ENCODE assay signal across 8 cellular contexts in genomic region chr12:104695453-104696148, GRCh38.
DNase-seq lines count a peak whose midpoint lies in the region; ATAC-seq, FAIRE-seq and TF ChIP-seq lines count a peak whose summit lies in the region.

No MANE protein-coding gene starts in this region.

- WGBS in HepG2 (ENCODE audit: low lambda C conversion rate): 38% methylated on average over 11 of the region's 12 CpGs

- FAIRE-seq in HepG2 (lab: Jason Lieb, UNC): no peak

- H3K27ac ChIP-seq in HepG2 (ENCODE audit: extremely low read length, insufficient read depth, low read length): no peak overlapping the region

- H3K36me3 ChIP-seq in HepG2 (replicated peaks in 1 of 2; ENCODE audit: control insufficient read depth in 1 of 2, insufficient read depth in 2 of 2, low read length in 2 of 2): no peaks in the 10 kb centered on the region

- H3K4me2 ChIP-seq in HepG2 (ENCODE audit: low read depth, low read length): no peak overlapping the region

- no peak for TF ChIP-seq RAD21 in HepG2 (CRISPR knock-in tag; IDR thresholded peaks at IDR 0.05)

- peak; percentile 55 for DNase-seq in CD14-positive monocyte (ENCODE audit: low spot score)
- peak; percentile 39 for DNase-seq in NCI-H2029 treated with DMSO at 0.1 percent for 48 hours (lab: John Stamatoyannopoulos, UW)
- DNase-seq in activated CD8-positive, alpha-beta T cell treated with anti-CD3 and anti-CD28 coated beads, Interleukin-2, amount 10 ng/mL, durations not matched to agents 7 days and 5 days: peak; percentile 78
- DNase-seq in fibroblast of pulmonary artery (ENCODE audit: low read depth): peak; percentile 97
- DNase-seq in stimulated activated CD8-positive, alpha-beta memory T cell treated with anti-CD3 and anti-CD28 coated beads, Interleukin-7, amount 100 ng/mL, for 1 hour (ENCODE audit: low read depth in 2 of 2): peak; percentile 16 to 38
- no peak for DNase-seq in HepG2 (ENCODE audit: low spot score)

- no peaks in the 10 kb centered on the region for H3K79me2 ChIP-seq in HepG2 (ENCODE audit: insufficient read depth, low read length)

- H3K4me3 ChIP-seq in fibroblast of pulmonary artery (replicated peaks; ENCODE audit: low read depth, low read length): peak overlapping the region; percentile 24
- no peak overlapping the region for H3K4me3 ChIP-seq in HepG2 (replicated peaks in 1 of 3; ENCODE audit: insufficient read depth in 1 of 3, low read depth in 2 of 3, low read length in 3 of 3)

- H3K9ac ChIP-seq in HepG2 (ENCODE audit: insufficient read depth, low read depth, low read length): no peak overlapping the region

- no TSS peak for BruUV-seq in HepG2 (replicated peaks; lab: Mats Ljungman, UMichigan)

- no peaks in the 10 kb centered on the region for H4K20me1 ChIP-seq in HepG2 (ENCODE audit: insufficient read depth, low read length)

- intact Hi-C loops in CD14-positive monocyte (cut with micrococcal nuclease) (no loop called here), HepG2 (cut with micrococcal nuclease; ENCODE audit: unreplicated experiment) (no loop called here)

- H3K4me3 Mint-ChIP-seq in CD14-positive monocyte: peak overlapping the region; percentile 43 to 55
- H3K4me3 Mint-ChIP-seq in activated CD8-positive, alpha-beta T cell treated with anti-CD3 and anti-CD28 coated beads, Interleukin-2, amount 10 ng/mL, durations not matched to agents 7 days and 5 days: peak overlapping the region; percentile 32

- TF ChIP-seq EP300 in HepG2 (IDR thresholded peaks at IDR 0.05; ENCODE audit: low read depth in 2 of 2, low read length in 2 of 2) (no peak), HepG2 (CRISPR knock-in tag; IDR thresholded peaks at IDR 0.05; ENCODE audit: borderline replicate concordance) (no peak)

- in situ Hi-C loops in HepG2 (cut with HindIII; ENCODE audit: extremely low pct_ligation_motif_present, low pct_unique_long_range_greater_than_20kb): no loop called here

- H3K27me3 Mint-ChIP-seq in CD14-positive monocyte (ENCODE audit: low read depth in 3 of 3): peaks cover 0 to 2% (median 0%) of the 10 kb centered on the region in 3 donors
- H3K27me3 Mint-ChIP-seq in activated CD8-positive, alpha-beta T cell treated with anti-CD3 and anti-CD28 coated beads, Interleukin-2, amount 10 ng/mL, durations not matched to agents 7 days and 5 days (ENCODE audit: low read depth): no peaks in the 10 kb centered on the region

- POLR2A ChIA-PET in activated CD8-positive, alpha-beta T cell treated with anti-CD3 and anti-CD28 coated beads, Interleukin-2, amount 10 ng/mL, durations not matched to agents 7 days and 5 days (lab: Charles Lee): interaction anchor here (0.9 to 2.7 kb wide), 11 partner anchors 9 to 238 kb away, joined by 3 to 15 read pairs (median 4); partner anchors contain the start of gene CHST11
- POLR2A ChIA-PET in HepG2 (lab: Yijun Ruan, JAX): no interaction called here

- H3K4me1 Mint-ChIP-seq in CD14-positive monocyte: peaks cover 67% of the 10 kb centered on the region
- peaks cover 82% of the 10 kb centered on the region for H3K4me1 Mint-ChIP-seq in activated CD8-positive, alpha-beta T cell treated with anti-CD3 and anti-CD28 coated beads, Interleukin-2, amount 10 ng/mL, durations not matched to agents 7 days and 5 days (ENCODE audit: low read depth)

- peak overlapping the region; percentile 60 to 83 (median 75) for H3K27ac Mint-ChIP-seq in CD14-positive monocyte
- H3K27ac Mint-ChIP-seq in activated CD8-positive, alpha-beta T cell treated with anti-CD3 and anti-CD28 coated beads, Interleukin-2, amount 10 ng/mL, durations not matched to agents 7 days and 5 days: peak overlapping the region; percentile 86

- H2AFZ ChIP-seq in HepG2 (ENCODE audit: low read length): no peak overlapping the region

- peaks cover 0 to 4% (median 0%) of the 10 kb centered on the region in 7 donors for H3K9me3 Mint-ChIP-seq in CD14-positive monocyte
- H3K9me3 Mint-ChIP-seq in activated CD8-positive, alpha-beta T cell treated with anti-CD3 and anti-CD28 coated beads, Interleukin-2, amount 10 ng/mL, durations not matched to agents 7 days and 5 days (ENCODE audit: insufficient read depth): peaks cover 4% of the 10 kb centered on the region

- no peaks in the 10 kb centered on the region for H3K4me1 ChIP-seq in HepG2 (ENCODE audit: insufficient read depth, low read length)

- peaks cover 30 to 33% of the 10 kb centered on the region in 2 donors for H3K36me3 Mint-ChIP-seq in CD14-positive monocyte
- peaks cover 57% of the 10 kb centered on the region for H3K36me3 Mint-ChIP-seq in activated CD8-positive, alpha-beta T cell treated with anti-CD3 and anti-CD28 coated beads, Interleukin-2, amount 10 ng/mL, durations not matched to agents 7 days and 5 days (ENCODE audit: low read depth)

- ATAC-seq in GM21723 (IDR thresholded peaks at IDR 0.05; ENCODE audit: unreplicated experiment): peak; percentile 46
- ATAC-seq in activated CD8-positive, alpha-beta T cell treated with anti-CD3 and anti-CD28 coated beads, Interleukin-2, amount 10 ng/mL, durations not matched to agents 7 days and 5 days: peak; percentile 89
- ATAC-seq in HepG2: no peak
- ATAC-seq in GM19467 (IDR thresholded peaks at IDR 0.05; ENCODE audit: unreplicated experiment): no peak

- TF ChIP-seq POLR2A in HepG2 (IDR thresholded peaks at IDR 0.05; ENCODE audit: insufficient read depth in 1 of 2, low read depth in 2 of 2, low read length in 2 of 2): no peak

- CTCF ChIA-PET in activated CD8-positive, alpha-beta T cell treated with anti-CD3 and anti-CD28 coated beads, Interleukin-2, amount 10 ng/mL, durations not matched to agents 7 days and 5 days (lab: Charles Lee): interaction anchor here (1.3 to 1.7 kb wide), 6 partner anchors 9 to 314 kb away, joined by 5 to 9 read pairs (median 6); no protein-coding TSS in a partner anchor
- CTCF ChIA-PET in HepG2 (lab: Yijun Ruan, JAX; ENCODE audit: low intra/inter-chr PET ratio, low total read pairs): no interaction called here

- no peaks in the 10 kb centered on the region for H3K9me3 ChIP-seq in HepG2 (ENCODE audit: low read length)

- TF ChIP-seq CTCF in CD14-positive monocyte (IDR thresholded peaks at IDR 0.05) (no peak), fibroblast of pulmonary artery (IDR thresholded peaks at IDR 0.05; ENCODE audit: low read length, missing control alignments) (no peak), HepG2 (CRISPR knock-in tag; IDR thresholded peaks at IDR 0.05) (no peak)

- peaks cover 2 to 5% of the 10 kb centered on the region in 2 experiments; a peak in 3 of 5 replicates for H3K27me3 ChIP-seq in HepG2 (ENCODE audit: control insufficient read depth in 1 of 2, insufficient read depth in 2 of 2, low read length in 2 of 2)

TF ChIP-seq in HepG2, 621 proteins besides CTCF, POLR2A, EP300 and RAD21:
- TF ChIP-seq MEIS1 (CRISPR knock-in tag; IDR thresholded peaks at IDR 0.05; ENCODE audit: borderline replicate concordance): no peak
- TF ChIP-seq ZSCAN30 (CRISPR knock-in tag; IDR thresholded peaks at IDR 0.05): no peak
- TF ChIP-seq FIP1L1 (IDR thresholded peaks at IDR 0.05; ENCODE audit: borderline replicate concordance, insufficient read depth, low read depth, low read length): no peak
- no peak for TF ChIP-seq KMT2B (CRISPR knock-in tag; IDR thresholded peaks at IDR 0.05)
- no peak for TF ChIP-seq TCF12 (IDR thresholded peaks at IDR 0.05)
- no peak for TF ChIP-seq TCF12 (CRISPR knock-in tag; IDR thresholded peaks at IDR 0.05)
- no peak for TF ChIP-seq ERF (CRISPR knock-in tag; IDR thresholded peaks at IDR 0.05)
- TF ChIP-seq SCMH1 (CRISPR knock-in tag; IDR thresholded peaks at IDR 0.05; ENCODE audit: borderline replicate concordance): no peak
- no peak for TF ChIP-seq ZNF441 (CRISPR knock-in tag; IDR thresholded peaks at IDR 0.05; ENCODE audit: borderline replicate concordance)
- TF ChIP-seq RXRB (CRISPR knock-in tag; IDR thresholded peaks at IDR 0.05; ENCODE audit: borderline replicate concordance): no peak
- no peak for TF ChIP-seq ZNF816 (CRISPR knock-in tag; IDR thresholded peaks at IDR 0.05; ENCODE audit: borderline replicate concordance)
- TF ChIP-seq FOXC1 (CRISPR knock-in tag; IDR thresholded peaks at IDR 0.05; ENCODE audit: borderline replicate concordance): no peak
- no peak for TF ChIP-seq ZSCAN21 (CRISPR knock-in tag; IDR thresholded peaks at IDR 0.05; ENCODE audit: borderline replicate concordance)
- no peak for TF ChIP-seq ZBTB44 (CRISPR knock-in tag; IDR thresholded peaks at IDR 0.05)

Comparison
In these comparisons a context has a peak if more than half of its experiments do, and no peak if none do; other contexts are left out.
1. ATAC-seq: peak in GM21723 (single experiment) and activated CD8-positive, alpha-beta T cell treated with anti-CD3 and anti-CD28 coated beads, Interleukin-2, amount 10 ng/mL, durations not matched to agents 7 days and 5 days (single experiment); none in HepG2 (single experiment) and GM19467 (single experiment).